5 cellular contexts compared by ENCODE assay signal in the genomic region with DNA sequence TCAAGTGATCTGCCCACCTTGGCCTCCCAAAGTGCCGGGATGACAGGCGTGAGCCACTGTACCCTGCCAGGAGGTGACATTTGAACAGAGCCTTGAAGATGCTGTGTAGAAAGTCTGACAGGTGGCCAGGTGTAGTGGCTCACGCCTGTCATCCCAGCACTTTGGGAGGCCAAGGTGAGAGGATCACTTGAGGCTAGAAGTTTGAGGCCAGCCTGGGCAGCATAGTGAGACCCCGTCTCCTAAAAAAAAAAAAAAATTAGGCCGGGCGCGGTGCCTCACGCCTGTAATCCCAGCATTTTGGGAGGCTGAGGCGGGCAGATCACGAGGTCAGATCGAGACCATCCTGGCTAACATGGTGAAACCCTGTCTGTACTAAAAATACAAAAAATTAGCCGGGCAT. TPM values are rescaled to one million over a fixed set of nuclear protein-coding genes. Genes with fewer than 3 reads are reported as not detected.
"Had no signal": no experiment of that assay in that cellular context is flagged by ENCODE, and none has a peak within 500 bp of the region (broad histone marks: within the 10 kb centered on the region; RNA-seq: fewer than 3 reads in every experiment).

No MANE protein-coding gene starts in this region.

RNA-seq across cellular contexts. Expression of gene TTLL13, which starts 29.1 kb away (rescaled TPM):
- total RNA-seq: hepatocyte, kidney epithelial cell, left cardiac atrium, lower lobe of right lung, mesenteric fat pad had no signal
- polyA plus RNA-seq: hepatocyte had no signal
